14 cellular contexts compared by ENCODE assay signal in the genomic region with DNA sequence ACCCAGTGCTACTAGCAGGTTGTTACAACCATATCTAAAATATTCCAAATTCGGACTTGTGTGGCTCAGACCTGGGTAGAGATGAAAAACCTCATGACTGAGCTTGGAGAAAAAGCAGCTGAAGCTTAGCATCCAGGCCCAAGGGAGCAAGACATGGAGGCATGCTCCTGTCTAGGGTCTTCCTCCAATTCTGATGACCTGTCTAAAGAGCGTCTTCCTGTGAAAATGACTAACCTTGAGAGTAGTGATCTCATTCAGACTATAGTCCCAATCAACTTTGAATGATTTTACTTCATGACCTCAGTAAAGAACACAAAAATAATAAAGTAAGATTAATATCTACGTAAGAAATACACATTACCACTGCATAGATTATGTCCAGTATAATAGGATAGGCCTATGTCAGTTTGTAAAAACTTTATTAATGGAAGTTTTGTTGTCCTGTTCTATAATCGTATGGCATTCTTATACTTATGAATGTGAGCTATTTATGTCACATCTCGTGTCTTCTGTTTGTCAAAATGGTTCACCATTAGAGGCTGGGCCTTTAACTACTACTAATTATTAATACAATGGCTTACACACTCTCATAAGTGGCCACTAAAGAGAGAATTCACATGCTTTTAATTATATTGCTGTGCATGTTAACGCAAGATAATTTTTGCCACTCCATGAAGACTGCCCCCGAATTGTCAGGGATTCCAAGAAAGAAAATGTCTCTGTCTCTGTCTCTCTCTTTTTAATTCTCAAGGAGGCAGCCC.
DNase-seq lines count a peak whose midpoint lies in the region; ATAC-seq and TF ChIP-seq lines count a peak whose summit lies in the region.
"Had no signal": no experiment of that assay in that cellular context is flagged by ENCODE, and none has a peak within 500 bp of the region (broad histone marks: within the 10 kb centered on the region; RNA-seq: fewer than 3 reads in every experiment).

No MANE protein-coding gene starts in this region.

- no peaks in the 10 kb centered on the region for H3K9me3 Mint-ChIP-seq in activated CD4-positive, alpha-beta T cell treated with anti-CD3 and anti-CD28 coated beads for 36 hours (ENCODE audit: low read depth)
- H3K9me3 Mint-ChIP-seq in activated CD8-positive, alpha-beta T cell treated with anti-CD3 and anti-CD28 coated beads, Interleukin-2, amount 10 ng/mL, durations not matched to agents 7 days and 5 days (ENCODE audit: insufficient read depth), result peaks cover 6% of the 10 kb centered on the region
- peaks cover 0 to 11% (median 0%) of the 10 kb centered on the region in 6 donors for H3K9me3 Mint-ChIP-seq in immature natural killer cell
- H3K9me3 Mint-ChIP-seq: activated naive CD4-positive, alpha-beta T cell treated with anti-CD3 and anti-CD28 coated beads, Interleukin-2, amount 50 U/mL, for 24 hours; naive B cell had no signal

- H3K9me3 ChIP-seq in spleen, result no peaks in the 10 kb centered on the region
- H3K9me3 ChIP-seq: uterus had no signal

- peaks cover 3% of the 10 kb centered on the region for H3K4me1 Mint-ChIP-seq in activated CD4-positive, alpha-beta T cell treated with anti-CD3 and anti-CD28 coated beads for 36 hours
- peaks cover 31% of the 10 kb centered on the region for H3K4me1 Mint-ChIP-seq in activated CD8-positive, alpha-beta T cell treated with anti-CD3 and anti-CD28 coated beads, Interleukin-2, amount 10 ng/mL, durations not matched to agents 7 days and 5 days (ENCODE audit: low read depth)
- H3K4me1 Mint-ChIP-seq in immature natural killer cell, result peaks cover 43 to 46% of the 10 kb centered on the region in 2 donors
- H3K4me1 Mint-ChIP-seq: activated naive CD4-positive, alpha-beta T cell treated with anti-CD3 and anti-CD28 coated beads, Interleukin-2, amount 50 U/mL, for 24 hours had no signal

- 76 to 84% (median 78%) methylated on average over 7 of the region's 7 CpGs for WGBS in spleen, 5 donors

- peak; percentile 36 for ATAC-seq in activated CD4-positive, alpha-beta T cell treated with anti-CD3 and anti-CD28 coated beads for 36 hours
- no peak for ATAC-seq in activated CD8-positive, alpha-beta T cell treated with anti-CD3 and anti-CD28 coated beads, Interleukin-2, amount 10 ng/mL, durations not matched to agents 7 days and 5 days
- ATAC-seq in HG03521 (IDR thresholded peaks at IDR 0.05; ENCODE audit: unreplicated experiment), result no peak

- no peak overlapping the region for H3K4me3 Mint-ChIP-seq in activated CD4-positive, alpha-beta T cell treated with anti-CD3 and anti-CD28 coated beads for 36 hours
- H3K4me3 Mint-ChIP-seq in activated CD8-positive, alpha-beta T cell treated with anti-CD3 and anti-CD28 coated beads, Interleukin-2, amount 10 ng/mL, durations not matched to agents 7 days and 5 days, result peak overlapping the region; percentile 65
- peak overlapping the region; percentile 24 to 86 (median 81) for H3K4me3 Mint-ChIP-seq in immature natural killer cell
- H3K4me3 Mint-ChIP-seq: activated naive CD4-positive, alpha-beta T cell treated with anti-CD3 and anti-CD28 coated beads, Interleukin-2, amount 50 U/mL, for 24 hours had no signal

- no peak for TF ChIP-seq POLR2A in spleen (IDR thresholded peaks at IDR 0.05)

- POLR2A ChIA-PET in activated CD4-positive, alpha-beta T cell treated with anti-CD3 and anti-CD28 coated beads for 36 hours (lab: Charles Lee), result no interaction called here
- POLR2A ChIA-PET in activated CD8-positive, alpha-beta T cell treated with anti-CD3 and anti-CD28 coated beads, Interleukin-2, amount 10 ng/mL, durations not matched to agents 7 days and 5 days (lab: Charles Lee), result no interaction called here

- H3K27me3 ChIP-seq in spleen (replicated peaks in 1 of 7), result no peaks in the 10 kb centered on the region
- H3K27me3 ChIP-seq: uterus had no signal

- H3K4me3 ChIP-seq in spleen, result no peak overlapping the region
- H3K4me3 ChIP-seq: uterus had no signal

- H3K36me3 ChIP-seq in spleen, result no peaks in the 10 kb centered on the region
- H3K36me3 ChIP-seq: uterus had no signal

- H3K27ac ChIP-seq in spleen, result peak overlapping the region in 7 of 8 donors; percentile 23 to 77 (median 72)
- H3K27ac ChIP-seq: uterus had no signal

- intact Hi-C loops in activated CD4-positive, alpha-beta T cell treated with anti-CD3 and anti-CD28 coated beads for 36 hours (cut with DNase I, micrococcal nuclease), result no loop called here
- intact Hi-C loops in spleen (cut with DNase I; ENCODE audit: low total_unique reads), result no loop called here

- H3K4me1 ChIP-seq in spleen, result peaks cover 0 to 19% (median 5%) of the 10 kb centered on the region in 6 donors
- H3K4me1 ChIP-seq: uterus had no signal

- CTCF ChIA-PET in activated CD4-positive, alpha-beta T cell treated with anti-CD3 and anti-CD28 coated beads for 36 hours (lab: Charles Lee), result no interaction called here
- CTCF ChIA-PET in activated CD8-positive, alpha-beta T cell treated with anti-CD3 and anti-CD28 coated beads, Interleukin-2, amount 10 ng/mL, durations not matched to agents 7 days and 5 days (lab: Charles Lee), result no interaction called here

- no peaks in the 10 kb centered on the region for H3K36me3 Mint-ChIP-seq in activated CD4-positive, alpha-beta T cell treated with anti-CD3 and anti-CD28 coated beads for 36 hours (ENCODE audit: low read depth)
- peaks cover 22% of the 10 kb centered on the region for H3K36me3 Mint-ChIP-seq in activated CD8-positive, alpha-beta T cell treated with anti-CD3 and anti-CD28 coated beads, Interleukin-2, amount 10 ng/mL, durations not matched to agents 7 days and 5 days (ENCODE audit: low read depth)
- H3K36me3 Mint-ChIP-seq in immature natural killer cell, result no peaks in the 10 kb centered on the region
- H3K36me3 Mint-ChIP-seq: activated naive CD4-positive, alpha-beta T cell treated with anti-CD3 and anti-CD28 coated beads, Interleukin-2, amount 50 U/mL, for 24 hours; naive B cell had no signal

- H3K27me3 Mint-ChIP-seq in activated CD4-positive, alpha-beta T cell treated with anti-CD3 and anti-CD28 coated beads for 36 hours, result no peaks in the 10 kb centered on the region
- H3K27me3 Mint-ChIP-seq in activated CD8-positive, alpha-beta T cell treated with anti-CD3 and anti-CD28 coated beads, Interleukin-2, amount 10 ng/mL, durations not matched to agents 7 days and 5 days (ENCODE audit: low read depth), result no peaks in the 10 kb centered on the region
- H3K27me3 Mint-ChIP-seq in immature natural killer cell (ENCODE audit: low read depth in 3 of 3), result no peaks in the 10 kb centered on the region
- H3K27me3 Mint-ChIP-seq: activated naive CD4-positive, alpha-beta T cell treated with anti-CD3 and anti-CD28 coated beads, Interleukin-2, amount 50 U/mL, for 24 hours; naive B cell had no signal

- H3K27ac Mint-ChIP-seq in activated CD4-positive, alpha-beta T cell treated with anti-CD3 and anti-CD28 coated beads for 36 hours, result peak overlapping the region; percentile 47
- peak overlapping the region; percentile 89 for H3K27ac Mint-ChIP-seq in activated CD8-positive, alpha-beta T cell treated with anti-CD3 and anti-CD28 coated beads, Interleukin-2, amount 10 ng/mL, durations not matched to agents 7 days and 5 days
- H3K27ac Mint-ChIP-seq in immature natural killer cell, result peak overlapping the region; percentile 51 to 92 (median 85)
- H3K27ac Mint-ChIP-seq: activated naive CD4-positive, alpha-beta T cell treated with anti-CD3 and anti-CD28 coated beads, Interleukin-2, amount 50 U/mL, for 24 hours had no signal

- no peak for DNase-seq in activated CD4-positive, alpha-beta T cell treated with anti-CD3 and anti-CD28 coated beads for 36 hours
- no peak for DNase-seq in activated CD4-positive, alpha-beta T cell treated with anti-CD3 and anti-CD28 coated beads, Interleukin-2, amount 50 U/mL, for 48 hours
- DNase-seq in activated CD8-positive, alpha-beta T cell treated with anti-CD3 and anti-CD28 coated beads, Interleukin-2, amount 10 ng/mL, durations not matched to agents 7 days and 5 days, result no peak
- DNase-seq in immature natural killer cell, result no peak
- DNase-seq in spleen, result no peak
- DNase-seq in AML-193 (lab: John Stamatoyannopoulos, UW), result no peak
- no peak for DNase-seq in NCI-H1694 (lab: John Stamatoyannopoulos, UW)
- DNase-seq: DMS153, naive B cell, NCI-H187 treated with DMSO at 0.1 percent for 48 hours, NCI-H774 had no signal

- no peak for TF ChIP-seq CTCF in spleen (IDR thresholded peaks at IDR 0.05 in 8 of 11, conservative IDR thresholded peaks at IDR 0.05 in 3 of 11)
